Comparison of ENCODE assay signal across 23 cellular contexts in genomic region chr3:7881946-7882345, GRCh38.
"Had no signal": no experiment of that assay in that cellular context is flagged by ENCODE, and none has a peak within 500 bp of the region (broad histone marks: within the 10 kb centered on the region; RNA-seq: fewer than 3 reads in every experiment).

No MANE protein-coding gene starts in this region.

- H3K27ac Mint-ChIP-seq: nephron; neural progenitor cell; progenitor cell of endocrine pancreas; stimulated activated effector memory CD8-positive, alpha-beta T cell treated with anti-CD3 and anti-CD28 coated beads, Interleukin-12 subunit alpha, Interleukin-12 subunit beta, amount 100 ng/mL, for 72 hours; stimulated activated naive B cell treated with anti-CD40 and anti-IgM and Interleukin-4, amounts not matched to agents 10 μg/mL and 1 μg/mL and 100 μg/mL, for 72 hours; stimulated activated naive CD8-positive, alpha-beta T cell treated with anti-CD3 and anti-CD28 coated beads, Interleukin-15, Interleukin-2, amounts not matched to agents 100 ng/mL and 50 ng/mL, for 24 hours had no signal

- H3K4me3 Mint-ChIP-seq: nephron; neural progenitor cell; stimulated activated effector memory CD8-positive, alpha-beta T cell treated with anti-CD3 and anti-CD28 coated beads, Interleukin-12 subunit alpha, Interleukin-12 subunit beta, amount 100 ng/mL, for 72 hours; stimulated activated naive B cell treated with anti-CD40 and anti-IgM and Interleukin-4, amounts not matched to agents 10 μg/mL and 1 μg/mL and 100 μg/mL, for 72 hours; stimulated activated naive CD8-positive, alpha-beta T cell treated with anti-CD3 and anti-CD28 coated beads, Interleukin-15, Interleukin-2, amounts not matched to agents 100 ng/mL and 50 ng/mL, for 24 hours had no signal

- DNase-seq: occipital lobe; ovary; posterior cingulate gyrus; psoas muscle; right cardiac atrium; right lobe of liver; sigmoid colon; small intestine; stimulated activated CD4-positive, alpha-beta T cell treated with anti-CD3 and anti-CD28 coated beads, Interleukin-15, amount 100 ng/mL, for 24 hours; stimulated activated CD4-positive, alpha-beta T cell treated with anti-CD3 and anti-CD28 coated beads, Interleukin-2, amount 100 ng/mL, for 24 hours; stimulated activated CD4-positive, alpha-beta T cell treated with anti-CD3 and anti-CD28 coated beads, Interleukin-2, amount 100 ng/mL, for 48 hours; stimulated activated CD4-positive, alpha-beta T cell treated with anti-CD3 and anti-CD28 coated beads, Interleukin-4, amount 100 ng/mL, for 24 hours; stimulated activated naive B cell treated with anti-CD40 and anti-IgM and Interleukin-4, amounts not matched to agents 10 μg/mL and 1 μg/mL and 100 μg/mL, for 72 hours; stimulated activated naive CD4-positive, alpha-beta T cell treated with Interleukin-2 at 50 U/mL for 16 hours; stomach; thyroid gland; trophoblast cell; upper lobe of left lung had no signal

- H3K27me3 Mint-ChIP-seq: progenitor cell of endocrine pancreas; stimulated activated naive B cell treated with anti-CD40 and anti-IgM and Interleukin-4, amounts not matched to agents 10 μg/mL and 1 μg/mL and 100 μg/mL, for 72 hours; stimulated activated naive CD8-positive, alpha-beta T cell treated with anti-CD3 and anti-CD28 coated beads, Interleukin-15, Interleukin-2, amounts not matched to agents 100 ng/mL and 50 ng/mL, for 24 hours had no signal

- ATAC-seq: psoas muscle; right cardiac atrium; right lobe of liver; stimulated activated effector memory CD8-positive, alpha-beta T cell treated with anti-CD3 and anti-CD28 coated beads, Interleukin-12 subunit alpha, Interleukin-12 subunit beta, amount 100 ng/mL, for 72 hours; stimulated activated naive B cell treated with anti-CD40 and anti-IgM and Interleukin-4, amounts not matched to agents 10 μg/mL and 1 μg/mL and 100 μg/mL, for 72 hours had no signal

- H3K36me3 Mint-ChIP-seq: neural progenitor cell; stimulated activated effector memory CD8-positive, alpha-beta T cell treated with anti-CD3 and anti-CD28 coated beads, Interleukin-12 subunit alpha, Interleukin-12 subunit beta, amount 100 ng/mL, for 72 hours; stimulated activated naive B cell treated with anti-CD40 and anti-IgM and Interleukin-4, amounts not matched to agents 10 μg/mL and 1 μg/mL and 100 μg/mL, for 72 hours had no signal

- H3K4me1 Mint-ChIP-seq: nephron; stimulated activated naive B cell treated with anti-CD40 and anti-IgM and Interleukin-4, amounts not matched to agents 10 μg/mL and 1 μg/mL and 100 μg/mL, for 72 hours had no signal
